Comparison of ENCODE assay signal across 21 cellular contexts in genomic region chr5:77953374-77953773, GRCh38.
"Had no signal": no experiment of that assay in that cellular context is flagged by ENCODE, and none has a peak within 500 bp of the region (broad histone marks: within the 10 kb centered on the region; RNA-seq: fewer than 3 reads in every experiment).

No MANE protein-coding gene starts in this region.

- H3K4me3 ChIP-seq: MG63, SJCRH30 had no signal

- H3K36me3 ChIP-seq: MG63, SJCRH30 had no signal

- FAIRE-seq: HTR-8/SVneo had no signal

- H3K27me3 ChIP-seq: MG63, SJCRH30 had no signal

- H3K27ac ChIP-seq: HL-60, RWPE1, SJCRH30 had no signal

- DNase-seq: KBM-7, MG63, NCI-H1092, NCI-H1105 treated with DMSO at 0.1 percent for 48 hours, NCI-H1417 treated with DMSO at 0.1 percent for 48 hours, NCI-H146, NCI-H1694 treated with DMSO at 0.1 percent for 48 hours, NCI-H1930, NCI-H2081, NCI-H2107, NCI-H2227 treated with DMSO at 0.1 percent for 48 hours, NCI-H524, NCI-H526 treated with DMSO at 0.1 percent for 48 hours, NCI-H774, SHP77 had no signal

- ATAC-seq: Panc1, SK-N-SH treated with all-trans-retinoic acid at 6 μM for 48 hours had no signal
